In genomic region chr2:6866239-6866745, GRCh38 we compare ENCODE assay signal across 8 cellular contexts. TPM values are rescaled to one million over a fixed set of nuclear protein-coding genes. Genes with fewer than 3 reads are reported as not detected.
DNase-seq lines count a peak whose midpoint lies in the region; ATAC-seq and TF ChIP-seq lines count a peak whose summit lies in the region.

No MANE protein-coding gene starts in this region.

- TF ChIP-seq CTCF in 22Rv1 (IDR thresholded peaks at IDR 0.05) (peak; percentile 77), GM12864 (IDR thresholded peaks at IDR 0.05; ENCODE audit: low read depth, low read length, missing control alignments) (peak; percentile 48), activated B cell treated with CpG ODN at 0.5 μM for 24 hours (IDR thresholded peaks at IDR 0.05) (no peak)

- H3K4me3 Mint-ChIP-seq in activated B cell treated with CpG ODN at 0.5 μM for 24 hours = peak overlapping the region; percentile 87
- H3K4me3 Mint-ChIP-seq in naive thymus-derived CD8-positive, alpha-beta T cell = peak overlapping the region; percentile 90 to 100 (median 97)

- TF ChIP-seq POLR2A in erythroblast (IDR thresholded peaks at IDR 0.05; ENCODE audit: low read length) = no peak

- H3K27ac ChIP-seq in 22Rv1 = peak overlapping the region; percentile 58

- H3K36me3 Mint-ChIP-seq in activated B cell treated with CpG ODN at 0.5 μM for 24 hours (ENCODE audit: low read depth) = peaks cover 5% of the 10 kb centered on the region
- H3K36me3 Mint-ChIP-seq in naive thymus-derived CD8-positive, alpha-beta T cell = peaks cover 6 to 16% (median 15%) of the 10 kb centered on the region in 3 donors

- POLR2A ChIA-PET in activated B cell treated with CpG ODN at 0.5 μM for 24 hours (lab: Charles Lee) = no interaction called here
- POLR2A ChIA-PET in naive thymus-derived CD8-positive, alpha-beta T cell (lab: Charles Lee) = interaction anchor here (0.9 to 3.8 kb wide), 5 partner anchors 11 to 166 kb away, joined by 3 to 61 read pairs (median 4); partner anchors contain the start of gene RSAD2

- H3K27ac Mint-ChIP-seq in activated B cell treated with CpG ODN at 0.5 μM for 24 hours = peak overlapping the region; percentile 50
- peak overlapping the region; percentile 87 to 100 (median 94) for H3K27ac Mint-ChIP-seq in naive thymus-derived CD8-positive, alpha-beta T cell

- H3K9me3 Mint-ChIP-seq in activated B cell treated with CpG ODN at 0.5 μM for 24 hours = no peaks in the 10 kb centered on the region
- H3K9me3 Mint-ChIP-seq in naive thymus-derived CD8-positive, alpha-beta T cell = peaks cover 0 to 4% (median 0%) of the 10 kb centered on the region in 9 donors

- H3K27me3 Mint-ChIP-seq in activated B cell treated with CpG ODN at 0.5 μM for 24 hours = no peaks in the 10 kb centered on the region
- H3K27me3 Mint-ChIP-seq in naive thymus-derived CD8-positive, alpha-beta T cell = no peaks in the 10 kb centered on the region

- CTCF ChIA-PET in activated B cell treated with CpG ODN at 0.5 μM for 24 hours (lab: Charles Lee) = interaction anchor here (1.0 to 1.6 kb wide), 3 partner anchors 11 to 26 kb away, joined by 3 to 7 read pairs (median 4); partner anchors contain the start of gene RSAD2

- intact Hi-C loops in activated B cell treated with CpG ODN at 0.5 μM for 24 hours (cut with micrococcal nuclease) = loop anchor here (1.0 kb wide), 1 partner anchor 11 kb away; the partner anchor contains the start of gene RSAD2

- ATAC-seq in HG02642 (IDR thresholded peaks at IDR 0.05; ENCODE audit: poor library complexity, unreplicated experiment) (peak; percentile 32), activated B cell treated with CpG ODN at 0.5 μM for 24 hours (ENCODE audit: low read depth) (peak; percentile 37)
- peak; percentile 46 to 58 for ATAC-seq in naive thymus-derived CD8-positive, alpha-beta T cell

- H3K4me1 Mint-ChIP-seq in activated B cell treated with CpG ODN at 0.5 μM for 24 hours = peaks cover 11% of the 10 kb centered on the region
- peaks cover 10 to 46% (median 27%) of the 10 kb centered on the region in 4 donors for H3K4me1 Mint-ChIP-seq in naive thymus-derived CD8-positive, alpha-beta T cell

- DNase-seq in GM12864 (ENCODE audit: low read depth) = no peak
- DNase-seq in NCI-H1105 (lab: John Stamatoyannopoulos, UW) = peak; percentile 30
- no peak for DNase-seq in activated B cell treated with CpG ODN at 0.5 μM for 24 hours
- DNase-seq in erythroblast (lab: John Stamatoyannopoulos, UW) = peak; percentile 77 to 80
- DNase-seq in naive thymus-derived CD8-positive, alpha-beta T cell = peak in 8 of 10 donors; percentile 12 to 68 (median 36)
- no peak for DNase-seq in AG20443 (ENCODE audit: low spot score)

- peak overlapping the region; percentile 83 for H3K4me3 ChIP-seq in GM12864 (ENCODE audit: low read depth, low read length)

RNA-seq across cellular contexts. Expression of gene CMPK2, which starts 0.6 kb away (rescaled TPM):
- 1.2 and 1.9 TPM in 2 replicates for total RNA-seq in activated B cell treated with CpG ODN at 0.5 μM for 24 hours
- 1 to 10 TPM; 3.0 to 3.4 TPM for total RNA-seq in naive thymus-derived CD8-positive, alpha-beta T cell
- polyA plus RNA-seq in naive thymus-derived CD8-positive, alpha-beta T cell = 1 to 10 TPM; 4.5 to 7.3 (median 4.6) TPM

RNA-seq across cellular contexts. Expression of gene RSAD2, which starts 11.3 kb away (rescaled TPM):
- total RNA-seq in activated B cell treated with CpG ODN at 0.5 μM for 24 hours = 0.29 and 0.67 TPM in 2 replicates
- total RNA-seq in naive thymus-derived CD8-positive, alpha-beta T cell = 1 to 10 TPM; 4.3 to 5.2 TPM
- polyA plus RNA-seq in naive thymus-derived CD8-positive, alpha-beta T cell = 10 to 100 TPM in 1 of 3 donors, 1 to 10 TPM in 2; 4.0 to 11.1 (median 6.5) TPM

RNA-seq across cellular contexts. Expression of gene RNF144A, which starts 50.9 kb away (rescaled TPM):
- total RNA-seq in activated B cell treated with CpG ODN at 0.5 μM for 24 hours = 0.56 and 0.89 TPM in 2 replicates
- 10 to 100 TPM; 39.5 to 42.7 TPM for total RNA-seq in naive thymus-derived CD8-positive, alpha-beta T cell
- polyA plus RNA-seq in naive thymus-derived CD8-positive, alpha-beta T cell = 10 to 100 TPM; 10.3 to 15.5 (median 15.2) TPM

Comparison
In these comparisons a context has a peak if more than half of its experiments do, and no peak if none do; other contexts are left out.
1. DNase-seq: peak in NCI-H1105 (single experiment), erythroblast (2 of 2) and naive thymus-derived CD8-positive, alpha-beta T cell (8 of 10); none in GM12864 (single experiment), activated B cell treated with CpG ODN at 0.5 μM for 24 hours (single experiment) and AG20443 (single experiment).
2. RNA of gene RNF144A, which starts 50.9 kb away (total RNA-seq): 39.5 to 42.7 TPM in naive thymus-derived CD8-positive, alpha-beta T cell; 0.56 to 0.89 TPM in activated B cell treated with CpG ODN at 0.5 μM for 24 hours; every median in the first group is over 10 times any median in the second.
3. Peak in every context shown above with its lines, with median percentiles within 50 percentile points of each other: ATAC-seq.